In genomic region chr6:158304254-158304653, GRCh38 we compare ENCODE assay signal across 9 cellular contexts.
"Had no signal": no experiment of that assay in that cellular context is flagged by ENCODE, and none has a peak within 500 bp of the region (broad histone marks: within the 10 kb centered on the region; RNA-seq: fewer than 3 reads in every experiment).

No MANE protein-coding gene starts in this region.

- DNase-seq: GM23248, GOT3, H7, HFFc6, KBM-7 had no signal

- H3K4me2 ChIP-seq: KMS-11 had no signal

- H3K4me3 ChIP-seq: GM23248, HAP-1 had no signal

- H2AFZ ChIP-seq: GM23248 had no signal

- H3K36me3 ChIP-seq: HAP-1 had no signal

- H3K27ac ChIP-seq: GM23248, HL-60, KMS-11 had no signal

- H3K9me3 ChIP-seq: HAP-1 had no signal

- ATAC-seq: HCT116 had no signal

- H3K27ac Mint-ChIP-seq: HFFc6 had no signal

- H3K9me3 Mint-ChIP-seq: HFFc6 had no signal

- H3K4me3 Mint-ChIP-seq: HFFc6 had no signal

- H3K9ac ChIP-seq: GM23248, KMS-11 had no signal
